In the genomic region with DNA sequence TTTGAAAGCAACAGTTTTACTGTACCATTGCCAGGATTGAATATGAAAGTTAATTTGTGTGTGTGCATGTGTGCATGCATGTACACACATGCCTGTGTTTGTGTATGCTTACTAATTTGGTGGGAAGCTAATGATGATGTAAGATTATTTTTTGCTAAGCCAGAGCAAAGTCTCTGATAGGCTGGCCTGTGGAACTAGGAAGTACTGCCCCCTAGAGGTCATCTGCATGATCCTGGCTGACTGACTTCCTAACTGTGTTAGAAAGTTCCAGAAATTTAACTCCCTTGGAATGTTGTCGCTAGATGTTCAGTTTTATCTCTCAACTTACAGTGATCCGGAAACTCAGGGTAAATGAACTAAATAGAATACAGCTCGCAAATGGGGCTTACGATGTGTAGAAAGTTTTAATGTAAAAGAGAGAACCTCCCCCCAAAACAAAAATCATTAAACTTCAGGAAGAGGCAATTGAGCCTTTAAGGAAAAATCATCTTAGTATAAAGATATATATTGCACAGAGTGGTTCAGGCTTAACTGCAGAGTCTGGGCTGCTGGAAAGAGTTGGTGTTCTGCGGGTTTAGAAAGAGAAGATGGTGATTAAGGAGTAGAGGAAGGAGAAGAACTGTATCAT, we compare ENCODE assay signal across 1 cellular context.
A peak's percentile ranks its signal among the peaks of the same experiment; 100 is the strongest.
TF ChIP-seq lines count a peak whose summit lies in the region.

No MANE protein-coding gene starts in this region.

TF ChIP-seq in HepG2, 621 proteins besides CTCF, POLR2A, EP300 and RAD21 (continued from another document):
- no peak for TF ChIP-seq MAF1 (CRISPR knock-in tag; IDR thresholded peaks at IDR 0.05; ENCODE audit: borderline replicate concordance)
- TF ChIP-seq ZIK1 (CRISPR knock-in tag; IDR thresholded peaks at IDR 0.05; ENCODE audit: borderline replicate concordance, low read depth), result no peak
- no peak for TF ChIP-seq ZSCAN25 (CRISPR knock-in tag; IDR thresholded peaks at IDR 0.05)
- peak; percentile 56 for TF ChIP-seq STAG1 (CRISPR knock-in tag; IDR thresholded peaks at IDR 0.05)
- TF ChIP-seq CREB1 (IDR thresholded peaks at IDR 0.05), result no peak
- TF ChIP-seq CREB1 (CRISPR knock-in tag; IDR thresholded peaks at IDR 0.05), result no peak
- no peak for TF ChIP-seq FOXA1 (IDR thresholded peaks at IDR 0.05)
- TF ChIP-seq FOXA1 (CRISPR knock-in tag; IDR thresholded peaks at IDR 0.05), result no peak
- TF ChIP-seq HOXA3 (CRISPR knock-in tag; IDR thresholded peaks at IDR 0.05), result no peak
- no peak for TF ChIP-seq ZC3H4 (CRISPR knock-in tag; IDR thresholded peaks at IDR 0.05; ENCODE audit: borderline replicate concordance)
- TF ChIP-seq ZNF33B (CRISPR knock-in tag; IDR thresholded peaks at IDR 0.05), result no peak
- TF ChIP-seq ZNF282 (IDR thresholded peaks at IDR 0.05; ENCODE audit: partially characterized antibody), result no peak
- no peak for TF ChIP-seq CENPT (CRISPR knock-in tag; IDR thresholded peaks at IDR 0.05; ENCODE audit: low read depth)
- TF ChIP-seq ZNF546 (CRISPR knock-in tag; conservative IDR thresholded peaks at IDR 0.05), result no peak
- TF ChIP-seq TFDP2 (CRISPR knock-in tag; IDR thresholded peaks at IDR 0.05), result no peak
- no peak for TF ChIP-seq RFX5 (IDR thresholded peaks at IDR 0.05; ENCODE audit: low read depth, low read length)
- no peak for TF ChIP-seq PRDM10 (CRISPR knock-in tag; IDR thresholded peaks at IDR 0.05; ENCODE audit: low read depth)
- TF ChIP-seq, protein P1, sequence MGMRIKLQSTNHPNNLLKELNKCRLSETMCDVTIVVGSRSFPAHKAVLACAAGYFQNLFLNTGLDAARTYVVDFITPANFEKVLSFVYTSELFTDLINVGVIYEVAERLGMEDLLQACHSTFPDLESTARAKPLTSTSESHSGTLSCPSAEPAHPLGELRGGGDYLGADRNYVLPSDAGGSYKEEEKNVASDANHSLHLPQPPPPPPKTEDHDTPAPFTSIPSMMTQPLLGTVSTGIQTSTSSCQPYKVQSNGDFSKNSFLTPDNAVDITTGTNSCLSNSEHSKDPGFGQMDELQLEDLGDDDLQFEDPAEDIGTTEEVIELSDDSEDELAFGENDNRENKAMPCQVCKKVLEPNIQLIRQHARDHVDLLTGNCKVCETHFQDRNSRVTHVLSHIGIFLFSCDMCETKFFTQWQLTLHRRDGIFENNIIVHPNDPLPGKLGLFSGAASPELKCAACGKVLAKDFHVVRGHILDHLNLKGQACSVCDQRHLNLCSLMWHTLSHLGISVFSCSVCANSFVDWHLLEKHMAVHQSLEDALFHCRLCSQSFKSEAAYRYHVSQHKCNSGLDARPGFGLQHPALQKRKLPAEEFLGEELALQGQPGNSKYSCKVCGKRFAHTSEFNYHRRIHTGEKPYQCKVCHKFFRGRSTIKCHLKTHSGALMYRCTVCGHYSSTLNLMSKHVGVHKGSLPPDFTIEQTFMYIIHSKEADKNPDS (CRISPR knock-in tag; IDR thresholded peaks at IDR 0.05), result no peak
- no peak for TF ChIP-seq TEAD3 (CRISPR knock-in tag; optimal IDR thresholded peaks at IDR 0.05; ENCODE audit: borderline replicate concordance)
- TF ChIP-seq CEBPG (CRISPR knock-in tag; IDR thresholded peaks at IDR 0.05), result peak; percentile 29; the same call in 1 of the 2 replicates
- TF ChIP-seq ZNF281 (CRISPR knock-in tag; IDR thresholded peaks at IDR 0.05; ENCODE audit: borderline replicate concordance), result no peak
- TF ChIP-seq CCAR2 (optimal IDR thresholded peaks at IDR 0.05; ENCODE audit: low read depth, low read length), result no peak
- no peak for TF ChIP-seq ZNF382 (CRISPR knock-in tag; IDR thresholded peaks at IDR 0.05; ENCODE audit: borderline replicate concordance)
- no peak for TF ChIP-seq ZNF605 (CRISPR knock-in tag; IDR thresholded peaks at IDR 0.05)
- no peak for TF ChIP-seq ZNF713 (CRISPR knock-in tag; IDR thresholded peaks at IDR 0.05)
- TF ChIP-seq ZNF672 (CRISPR knock-in tag; IDR thresholded peaks at IDR 0.05), result no peak
